ENCODE assay signal across 25 cellular contexts in the genomic region with DNA sequence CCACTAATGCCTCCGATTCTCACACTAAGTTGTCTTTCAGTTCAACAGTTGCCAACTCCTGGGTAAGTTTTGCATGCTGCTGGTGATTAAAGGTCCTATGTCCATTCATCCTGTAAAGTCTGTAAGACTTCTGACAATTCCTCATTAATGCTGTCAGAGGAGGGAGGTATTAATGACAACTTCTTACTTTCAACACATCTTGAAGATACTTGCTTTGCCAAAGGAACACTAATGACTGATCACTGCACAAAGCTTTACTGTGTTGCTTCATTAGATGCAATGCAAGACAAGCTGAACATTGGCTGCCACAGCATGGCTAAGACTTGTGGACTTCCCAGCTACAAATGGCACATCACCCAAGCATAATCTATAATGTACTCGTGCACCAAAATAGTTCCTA.
DNase-seq lines count a peak whose midpoint lies in the region; ATAC-seq, FAIRE-seq and TF ChIP-seq lines count a peak whose summit lies in the region.
"Had no signal": no experiment of that assay in that cellular context is flagged by ENCODE, and none has a peak within 500 bp of the region (broad histone marks: within the 10 kb centered on the region; RNA-seq: fewer than 3 reads in every experiment).

No MANE protein-coding gene starts in this region.

- POLR2A ChIA-PET in K562 (lab: Yijun Ruan, JAX), result interaction anchor here (0.9 kb wide), 1 partner anchor 45 kb away, joined by 3 read pairs; no protein-coding TSS in a partner anchor

- no peak overlapping the region for H3K4me3 Mint-ChIP-seq in osteocyte (ENCODE audit: unreplicated experiment)
- H3K4me3 Mint-ChIP-seq: B cell; CD4-positive, alpha-beta T cell; CD8-positive, alpha-beta T cell had no signal

- TF ChIP-seq CTCF in K562 (IDR thresholded peaks at IDR 0.05 in 2 of 3, conservative IDR thresholded peaks at IDR 0.05 in 1 of 3; ENCODE audit: insufficient read depth in 2 of 3, low read depth in 1 of 3, low read length in 3 of 3) (no peak), esophagus muscularis mucosa (IDR thresholded peaks at IDR 0.05) (no peak), osteocyte (IDR thresholded peaks at IDR 0.05) (no peak), tibial nerve (IDR thresholded peaks at IDR 0.05) (no peak)

- H3K27ac Mint-ChIP-seq in osteocyte (ENCODE audit: unreplicated experiment), result no peak overlapping the region
- H3K27ac Mint-ChIP-seq: B cell; CD4-positive, alpha-beta T cell; CD8-positive, alpha-beta T cell had no signal

- CTCF ChIA-PET in K562 (lab: Yijun Ruan, JAX; ENCODE audit: low intra/inter-chr PET ratio), result no interaction called here

- H3K9me1 ChIP-seq in K562 (ENCODE audit: control insufficient read depth, insufficient read depth, low read length), result no peaks in the 10 kb centered on the region

- H3K9ac ChIP-seq in K562 (ENCODE audit: insufficient read depth in 1 of 2, low read depth in 2 of 2, low read length in 2 of 2), result no peak overlapping the region
- H3K9ac ChIP-seq: BLaER1 treated with 17β-estradiol and CSF1 and Interleukin-3, amounts not matched to agents 10 nM and 100 nM had no signal

- H3K4me2 ChIP-seq in K562 (ENCODE audit: insufficient read depth, low read length), result no peak overlapping the region
- H3K4me2 ChIP-seq: A549; BLaER1 treated with 17β-estradiol and CSF1 and Interleukin-3, amounts not matched to agents 10 nM and 100 nM had no signal

- H3K36me3 Mint-ChIP-seq in osteocyte (ENCODE audit: unreplicated experiment), result no peaks in the 10 kb centered on the region

- H3K79me2 ChIP-seq in K562 (ENCODE audit: control insufficient read depth, insufficient read depth, low read length), result no peaks in the 10 kb centered on the region

- H3K9me3 ChIP-seq in K562 (replicated peaks; ENCODE audit: control insufficient read depth, insufficient read depth, low read depth, low read length) (no peaks in the 10 kb centered on the region), esophagus muscularis mucosa (no peaks in the 10 kb centered on the region), tibial nerve (no peaks in the 10 kb centered on the region)
- H3K9me3 ChIP-seq: A549 had no signal

- H3K9me3 Mint-ChIP-seq in osteocyte (ENCODE audit: unreplicated experiment), result no peaks in the 10 kb centered on the region
- H3K9me3 Mint-ChIP-seq: CD8-positive, alpha-beta T cell had no signal

- 3% methylated on average over 2 of the region's 2 CpGs for WGBS in K562 (ENCODE audit: insufficient coverage, low coverage, missing lambda C conversion rate)
- 84% methylated on average over 2 of the region's 2 CpGs for WGBS in esophagus muscularis mucosa
- 92 to 94% methylated on average over 2 of the region's 2 CpGs for WGBS in tibial nerve, 2 donors

- ATAC-seq in K562, result no peak
- ATAC-seq: A549; CD8-positive, alpha-beta T cell had no signal

- no peak overlapping the region for H3K4me3 ChIP-seq in K562
- H3K4me3 ChIP-seq in esophagus muscularis mucosa, result no peak overlapping the region
- H3K4me3 ChIP-seq in tibial nerve, result no peak overlapping the region
- H3K4me3 ChIP-seq: A549; BLaER1 treated with 17β-estradiol and CSF1 and Interleukin-3, amounts not matched to agents 10 nM and 100 nM had no signal

- in situ Hi-C loops in K562 (cut with MboI), result no loop called here

- no peaks in the 10 kb centered on the region for H3K4me1 Mint-ChIP-seq in osteocyte (ENCODE audit: unreplicated experiment)

- H2AFZ ChIP-seq in K562 (ENCODE audit: low read depth, low read length), result no peak overlapping the region

- H3K36me3 ChIP-seq in K562 (ENCODE audit: control insufficient read depth, insufficient read depth, low read length), result no peaks in the 10 kb centered on the region
- H3K36me3 ChIP-seq in esophagus muscularis mucosa, result no peaks in the 10 kb centered on the region
- no peaks in the 10 kb centered on the region for H3K36me3 ChIP-seq in tibial nerve
- H3K36me3 ChIP-seq: BLaER1 treated with 17β-estradiol and CSF1 and Interleukin-3, amounts not matched to agents 10 nM and 100 nM had no signal

- TF ChIP-seq EP300 in K562 (IDR thresholded peaks at IDR 0.05; ENCODE audit: low read length) (no peak), esophagus muscularis mucosa (IDR thresholded peaks at IDR 0.05) (no peak), tibial nerve (IDR thresholded peaks at IDR 0.05) (no peak)

- no peak overlapping the region for H3K27ac ChIP-seq in K562 (ENCODE audit: extremely low read depth, low read depth, low read length)
- H3K27ac ChIP-seq in esophagus muscularis mucosa (replicated peaks in 1 of 4), result no peak overlapping the region
- H3K27ac ChIP-seq in tibial nerve, result no peak overlapping the region
- H3K27ac ChIP-seq: 22Rv1; A549; BLaER1 treated with 17β-estradiol and CSF1 and Interleukin-3, amounts not matched to agents 10 nM and 100 nM; C4-2B had no signal

- intact Hi-C loops in K562 (cut with micrococcal nuclease) (no loop called here), esophagus muscularis mucosa (cut with DNase I) (no loop called here)

- peaks cover 11% of the 10 kb centered on the region for H3K27me3 Mint-ChIP-seq in osteocyte (ENCODE audit: unreplicated experiment)
- H3K27me3 Mint-ChIP-seq: B cell; CD4-positive, alpha-beta T cell had no signal

- no peak for TF ChIP-seq RAD21 in K562 (CRISPR knock-in tag; conservative IDR thresholded peaks at IDR 0.05 in 1 of 2, IDR thresholded peaks at IDR 0.05 in 1 of 2)

- DNase-seq in GM12891 (ENCODE audit: insufficient read length, low spot score) (no peak), K562 (ENCODE audit: extremely low read depth in 1 of 4, low spot score in 3 of 4) (no peak), esophagus muscularis mucosa (ENCODE audit: extremely low spot score) (peak; percentile 5), osteocyte (ENCODE audit: extremely low spot score, unreplicated experiment) (peak; percentile 10), tibial nerve (ENCODE audit: low spot score in 2 of 2) (no peak), GDM1 (lab: John Stamatoyannopoulos, UW) (no peak)
- no peak for DNase-seq in stimulated activated CD4-positive, alpha-beta T cell treated with anti-CD3 and anti-CD28 coated beads, Interleukin-15, amount 100 ng/mL, for 24 hours
- DNase-seq: AML-193; CD4-positive, alpha-beta T cell; CD8-positive, alpha-beta T cell; COR-L47; DMS 273 treated with DMSO at 0.1 percent for 48 hours; DMS153; DMS53; DMS79; DND-41; EL; GF-D8 had no signal

- BruUV-seq in K562 (replicated peaks; lab: Mats Ljungman, UMichigan), result no TSS peak

- FAIRE-seq in GM12891 (lab: Jason Lieb, UNC), result peak; percentile 31
- no peak for FAIRE-seq in K562 (lab: Jason Lieb, UNC)
- FAIRE-seq: GM12892, GM18507 had no signal

- no peaks in the 10 kb centered on the region for H4K20me1 ChIP-seq in K562 (replicated peaks; ENCODE audit: control insufficient read depth, insufficient read depth, low read length)
- H4K20me1 ChIP-seq: BLaER1 treated with 17β-estradiol and CSF1 and Interleukin-3, amounts not matched to agents 10 nM and 100 nM had no signal

- H3K4me1 ChIP-seq in K562 (replicated peaks in 1 of 2; ENCODE audit: control insufficient read depth in 2 of 2, insufficient read depth in 2 of 2, low read length in 2 of 2), result no peaks in the 10 kb centered on the region
- no peaks in the 10 kb centered on the region for H3K4me1 ChIP-seq in esophagus muscularis mucosa
- no peaks in the 10 kb centered on the region for H3K4me1 ChIP-seq in tibial nerve
- H3K4me1 ChIP-seq: A549 had no signal

- TF ChIP-seq POLR2A in GM12891 (IDR thresholded peaks at IDR 0.05; ENCODE audit: low read depth, low read length) (no peak), K562 (conservative IDR thresholded peaks at IDR 0.05) (no peak), esophagus muscularis mucosa (IDR thresholded peaks at IDR 0.05; ENCODE audit: low read depth) (no peak), tibial nerve (IDR thresholded peaks at IDR 0.05) (no peak)

- H3K27me3 ChIP-seq in K562 (ENCODE audit: control insufficient read depth in 2 of 2, insufficient read depth in 2 of 2, low read length in 2 of 2) (no peaks in the 10 kb centered on the region), esophagus muscularis mucosa (no peaks in the 10 kb centered on the region), tibial nerve (no peaks in the 10 kb centered on the region)
- H3K27me3 ChIP-seq: BLaER1 treated with 17β-estradiol and CSF1 and Interleukin-3, amounts not matched to agents 10 nM and 100 nM had no signal

TF ChIP-seq in GM12891, 5 proteins besides CTCF, POLR2A, EP300 and RAD21:
- TF ChIP-seq POLR2AphosphoS5 (IDR thresholded peaks at IDR 0.05; ENCODE audit: low read depth, low read length), result no peak
- no peak for TF ChIP-seq TAF1 (IDR thresholded peaks at IDR 0.05; ENCODE audit: low read depth, low read length)
- no peak for TF ChIP-seq SPI1 (IDR thresholded peaks at IDR 0.05; ENCODE audit: low read depth, low read length)
- no peak for TF ChIP-seq POU2F2 (IDR thresholded peaks at IDR 0.05; ENCODE audit: low read depth, low read length)
- no peak for TF ChIP-seq PAX5 (IDR thresholded peaks at IDR 0.05; ENCODE audit: insufficient read depth, low read length, severe bottlenecking)
TF ChIP-seq in GM12891: peak in this region for 0.

TF ChIP-seq in K562, 482 proteins besides CTCF, POLR2A, EP300 and RAD21:
- TF ChIP-seq, protein P1, sequence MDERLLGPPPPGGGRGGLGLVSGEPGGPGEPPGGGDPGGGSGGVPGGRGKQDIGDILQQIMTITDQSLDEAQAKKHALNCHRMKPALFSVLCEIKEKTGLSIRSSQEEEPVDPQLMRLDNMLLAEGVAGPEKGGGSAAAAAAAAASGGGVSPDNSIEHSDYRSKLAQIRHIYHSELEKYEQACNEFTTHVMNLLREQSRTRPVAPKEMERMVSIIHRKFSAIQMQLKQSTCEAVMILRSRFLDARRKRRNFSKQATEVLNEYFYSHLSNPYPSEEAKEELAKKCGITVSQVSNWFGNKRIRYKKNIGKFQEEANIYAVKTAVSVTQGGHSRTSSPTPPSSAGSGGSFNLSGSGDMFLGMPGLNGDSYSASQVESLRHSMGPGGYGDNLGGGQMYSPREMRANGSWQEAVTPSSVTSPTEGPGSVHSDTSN (CRISPR knock-in tag; IDR thresholded peaks at IDR 0.05; ENCODE audit: low read depth), result no peak
- TF ChIP-seq, protein P1 (tag; conservative IDR thresholded peaks at IDR 0.05; ENCODE audit: low read depth), result peak; percentile 55; the same call in 1 of the 2 replicates
- no peak for TF ChIP-seq CEBPB (tag; IDR thresholded peaks at IDR 0.05)

Comparison
In these comparisons a context has a peak if more than half of its experiments do, and no peak if none do; other contexts are left out.
1. DNase-seq: peak in esophagus muscularis mucosa (single experiment) and osteocyte (single experiment); none in GM12891 (single experiment), K562 (0 of 4), tibial nerve (0 of 2), stimulated activated CD4-positive, alpha-beta T cell treated with anti-CD3 and anti-CD28 coated beads, Interleukin-15, amount 100 ng/mL, for 24 hours (single experiment) and GDM1 (single experiment).